ENCODE assay signal across 17 cellular contexts in genomic region chr20:24761220-24762065, GRCh38.
A peak's percentile ranks its signal among the peaks of the same experiment; 100 is the strongest.
DNase-seq lines count a peak whose midpoint lies in the region; TF ChIP-seq lines count a peak whose summit lies in the region.
"Had no signal": no experiment of that assay in that cellular context is flagged by ENCODE, and none has a peak within 500 bp of the region (broad histone marks: within the 10 kb centered on the region; RNA-seq: fewer than 3 reads in every experiment).

No MANE protein-coding gene starts in this region.

- no peak overlapping the region for H3K4me3 ChIP-seq in endodermal cell (ENCODE audit: low read length)

- peaks cover 2% of the 10 kb centered on the region for H3K4me1 Mint-ChIP-seq in endodermal cell

- peak; percentile 1 for DNase-seq in stimulated activated CD4-positive, alpha-beta T cell treated with anti-CD3 and anti-CD28 coated beads, Interleukin-4, amount 100 ng/mL, for 24 hours
- DNase-seq in stimulated activated CD4-positive, alpha-beta T cell treated with anti-CD3 and anti-CD28 coated beads, Interleukin-12 subunit alpha, Interleukin-12 subunit beta, amount 100 ng/mL, for 4 hours = no peak
- DNase-seq in endodermal cell (peak; percentile 23), DMS 273 (lab: John Stamatoyannopoulos, UW; ENCODE audit: unreplicated experiment) (no peak), putamen (ENCODE audit: low spot score) (no peak), NCI-H128 (lab: John Stamatoyannopoulos, UW; ENCODE audit: unreplicated experiment) (no peak)
- DNase-seq in stimulated activated CD8-positive, alpha-beta memory T cell treated with anti-CD3 and anti-CD28 coated beads, Interleukin-4, amount 100 ng/mL, for 48 hours = peak; percentile 11
- DNase-seq: ACHN, BE2C, DMS 273 treated with DMSO at 0.1 percent for 48 hours, Karpas-422, MM.1S, NCI-H1105, NCI-H187 treated with DMSO at 0.1 percent for 48 hours, NCI-H446, PC-3 had no signal

- H3K9me3 ChIP-seq in endodermal cell (ENCODE audit: control insufficient read depth, low read length) = peaks cover 9% of the 10 kb centered on the region
- H3K9me3 ChIP-seq: BE2C had no signal

- no peaks in the 10 kb centered on the region for H3K27me3 ChIP-seq in endodermal cell (ENCODE audit: control insufficient read depth, insufficient read depth, low read length, poor library complexity, severe bottlenecking)
- H3K27me3 ChIP-seq: BE2C had no signal

- WGBS in endodermal cell (ENCODE audit: insufficient coverage in 1 of 2, insufficient read length in 1 of 2), 2 experiments = 89 to 96% methylated on average over 4 to 7 of the region's 7 CpGs

- no peak overlapping the region for H3K27ac Mint-ChIP-seq in endodermal cell
- H3K27ac Mint-ChIP-seq: CD8-positive, alpha-beta T cell had no signal

- no peak overlapping the region for H3K9ac ChIP-seq in endodermal cell (ENCODE audit: extremely low read depth, low read length, poor library complexity, severe bottlenecking)

- H3K27ac ChIP-seq in endodermal cell (ENCODE audit: low read depth, low read length) = no peak overlapping the region

- H3K27me3 Mint-ChIP-seq in endodermal cell (ENCODE audit: insufficient read depth) = peaks cover 4% of the 10 kb centered on the region

- H3K36me3 ChIP-seq in endodermal cell (ENCODE audit: control insufficient read depth, insufficient read depth, low read length) = no peaks in the 10 kb centered on the region
- H3K36me3 ChIP-seq: BE2C had no signal

- TF ChIP-seq CTCF in endodermal cell (conservative IDR thresholded peaks at IDR 0.05) = no peak

- H3K9me3 Mint-ChIP-seq in endodermal cell = peaks cover 11% of the 10 kb centered on the region

- H3K4me3 Mint-ChIP-seq in endodermal cell = no peak overlapping the region
- H3K4me3 Mint-ChIP-seq: CD8-positive, alpha-beta T cell had no signal

- no peaks in the 10 kb centered on the region for H3K4me1 ChIP-seq in endodermal cell (ENCODE audit: control insufficient read depth, insufficient read depth, low read length)
- H3K4me1 ChIP-seq: BE2C had no signal

- H3K36me3 Mint-ChIP-seq in endodermal cell (ENCODE audit: low read depth) = no peaks in the 10 kb centered on the region
- H3K36me3 Mint-ChIP-seq: CD8-positive, alpha-beta T cell had no signal

Comparison
In these comparisons a context has a peak if more than half of its experiments do, and no peak if none do; other contexts are left out.
1. DNase-seq: peak in stimulated activated CD4-positive, alpha-beta T cell treated with anti-CD3 and anti-CD28 coated beads, Interleukin-4, amount 100 ng/mL, for 24 hours (single experiment), endodermal cell (single experiment) and stimulated activated CD8-positive, alpha-beta memory T cell treated with anti-CD3 and anti-CD28 coated beads, Interleukin-4, amount 100 ng/mL, for 48 hours (single experiment); none in stimulated activated CD4-positive, alpha-beta T cell treated with anti-CD3 and anti-CD28 coated beads, Interleukin-12 subunit alpha, Interleukin-12 subunit beta, amount 100 ng/mL, for 4 hours (single experiment), DMS 273 (single experiment), putamen (single experiment) and NCI-H128 (single experiment).